In the genomic region with DNA sequence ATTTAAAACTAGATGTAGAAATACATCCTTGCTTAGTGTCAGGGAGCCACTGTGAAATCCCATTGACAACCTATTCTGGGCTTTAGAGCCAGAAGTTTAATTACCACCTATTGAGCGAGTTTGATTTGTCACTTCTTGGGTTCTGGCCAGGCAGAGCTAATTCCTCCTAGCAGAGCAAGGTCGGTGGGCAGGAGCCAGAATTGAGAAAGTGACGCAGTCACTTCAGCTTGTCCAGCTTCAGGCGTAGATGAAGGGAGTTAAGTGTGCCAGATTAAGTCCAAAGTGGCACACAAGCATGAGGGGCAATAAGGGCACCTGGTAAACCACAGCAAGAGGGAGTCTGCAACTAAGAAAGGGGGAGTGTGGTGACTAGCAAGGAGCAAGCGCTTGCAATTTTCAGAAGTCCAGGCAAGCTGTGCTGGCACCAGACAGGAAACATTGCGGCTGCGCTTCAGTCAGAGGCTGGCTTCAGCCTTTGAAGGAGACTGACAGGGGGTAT, we compare ENCODE assay signal across 10 cellular contexts.
A peak's percentile ranks its signal among the peaks of the same experiment; 100 is the strongest.
DNase-seq lines count a peak whose midpoint lies in the region; ATAC-seq, FAIRE-seq and TF ChIP-seq lines count a peak whose summit lies in the region.
"Had no signal": no experiment of that assay in that cellular context is flagged by ENCODE, and none has a peak within 500 bp of the region (broad histone marks: within the 10 kb centered on the region; RNA-seq: fewer than 3 reads in every experiment).

No MANE protein-coding gene starts in this region.

- H3K9ac ChIP-seq in duodenal mucosa (ENCODE audit: low read depth in 1 of 2, low read length in 2 of 2) (no peak overlapping the region), neural progenitor cell (no peak overlapping the region)

- H3K4me3 Mint-ChIP-seq in neural progenitor cell: no peak overlapping the region
- H3K4me3 Mint-ChIP-seq in stimulated activated effector memory CD8-positive, alpha-beta T cell treated with anti-CD3 and anti-CD28 coated beads, Interleukin-12 subunit alpha, Interleukin-12 subunit beta, amount 100 ng/mL, for 72 hours: no peak overlapping the region
- H3K4me3 Mint-ChIP-seq: neural crest cell had no signal

- DNase-seq in DMS79 treated with DMSO at 0.1 percent for 48 hours (lab: John Stamatoyannopoulos, UW): peak; percentile 99
- peak; percentile 58 for DNase-seq in NCI-H2081 treated with DMSO at 0.1 percent for 48 hours (lab: John Stamatoyannopoulos, UW)
- DNase-seq in neural progenitor cell (ENCODE audit: low spot score): peak; percentile 52
- DNase-seq in stimulated activated effector memory CD8-positive, alpha-beta T cell treated with anti-CD3 and anti-CD28 coated beads, Interleukin-12 subunit alpha, Interleukin-12 subunit beta, amount 100 ng/mL, for 72 hours (ENCODE audit: low spot score in 2 of 2): no peak
- DNase-seq in GM19239 (ENCODE audit: insufficient read length, low spot score): no peak

- H3K36me3 Mint-ChIP-seq in neural progenitor cell: peaks cover 5% of the 10 kb centered on the region
- H3K36me3 Mint-ChIP-seq in stimulated activated effector memory CD8-positive, alpha-beta T cell treated with anti-CD3 and anti-CD28 coated beads, Interleukin-12 subunit alpha, Interleukin-12 subunit beta, amount 100 ng/mL, for 72 hours: no peaks in the 10 kb centered on the region

- TF ChIP-seq CTCF in neural progenitor cell (IDR thresholded peaks at IDR 0.05): no peak

- H3K79me2 ChIP-seq in neural progenitor cell (ENCODE audit: low read depth): no peaks in the 10 kb centered on the region

- H3K9me3 Mint-ChIP-seq in neural progenitor cell: no peaks in the 10 kb centered on the region
- H3K9me3 Mint-ChIP-seq in stimulated activated effector memory CD8-positive, alpha-beta T cell treated with anti-CD3 and anti-CD28 coated beads, Interleukin-12 subunit alpha, Interleukin-12 subunit beta, amount 100 ng/mL, for 72 hours: no peaks in the 10 kb centered on the region
- H3K9me3 Mint-ChIP-seq: neural crest cell had no signal

- H3K4me1 Mint-ChIP-seq in neural progenitor cell: peaks cover 36% of the 10 kb centered on the region
- peaks cover under 1% of the 10 kb centered on the region for H3K4me1 Mint-ChIP-seq in stimulated activated effector memory CD8-positive, alpha-beta T cell treated with anti-CD3 and anti-CD28 coated beads, Interleukin-12 subunit alpha, Interleukin-12 subunit beta, amount 100 ng/mL, for 72 hours

- H3K4me3 ChIP-seq in duodenal mucosa (ENCODE audit: low read depth in 1 of 2, low read length in 2 of 2): no peak overlapping the region
- no peak overlapping the region for H3K4me3 ChIP-seq in neural progenitor cell
- H3K4me3 ChIP-seq: GM12878 had no signal

- H3K27ac ChIP-seq in duodenal mucosa (ENCODE audit: low read depth, low read length): peak overlapping the region; percentile 21
- no peak overlapping the region for H3K27ac ChIP-seq in neural progenitor cell

- no peak for ATAC-seq in HG02623 (IDR thresholded peaks at IDR 0.05; ENCODE audit: unreplicated experiment)
- ATAC-seq in stimulated activated effector memory CD8-positive, alpha-beta T cell treated with anti-CD3 and anti-CD28 coated beads, Interleukin-12 subunit alpha, Interleukin-12 subunit beta, amount 100 ng/mL, for 72 hours: no peak
- ATAC-seq in HG02571 (IDR thresholded peaks at IDR 0.05; ENCODE audit: unreplicated experiment): no peak
- ATAC-seq: GM12878 had no signal

- no peak overlapping the region for H3K27ac Mint-ChIP-seq in neural progenitor cell
- no peak overlapping the region for H3K27ac Mint-ChIP-seq in stimulated activated effector memory CD8-positive, alpha-beta T cell treated with anti-CD3 and anti-CD28 coated beads, Interleukin-12 subunit alpha, Interleukin-12 subunit beta, amount 100 ng/mL, for 72 hours

- no peak for FAIRE-seq in GM19239 (lab: Jason Lieb, UNC)
- FAIRE-seq: GM12878 had no signal

- H3K36me3 ChIP-seq in duodenal mucosa (ENCODE audit: control insufficient read depth in 1 of 2, insufficient read depth in 2 of 2, low read length in 2 of 2) (no peaks in the 10 kb centered on the region), neural progenitor cell (no peaks in the 10 kb centered on the region)

- peaks cover 3% of the 10 kb centered on the region for H3K27me3 Mint-ChIP-seq in neural progenitor cell (ENCODE audit: insufficient read depth, low read depth)

- peaks cover 17% of the 10 kb centered on the region for H3F3A ChIP-seq in neural progenitor cell (ENCODE audit: low read depth)

- peaks cover 22% of the 10 kb centered on the region for H4K20me1 ChIP-seq in neural progenitor cell (ENCODE audit: low read depth)

- H3K4me1 ChIP-seq in duodenal mucosa (ENCODE audit: control insufficient read depth in 1 of 2, insufficient read depth in 2 of 2, low read length in 2 of 2) (peaks cover 0 to 14% of the 10 kb centered on the region in 2 donors), neural progenitor cell (peaks cover 20% of the 10 kb centered on the region)

- H3K4me2 ChIP-seq in neural progenitor cell: peak overlapping the region; percentile 6

- H3K27me3 ChIP-seq in duodenal mucosa (ENCODE audit: control insufficient read depth in 1 of 2, insufficient read depth in 2 of 2, low read length in 2 of 2): no peaks in the 10 kb centered on the region
- H3K27me3 ChIP-seq in neural progenitor cell: peaks cover 21% of the 10 kb centered on the region

- peaks cover 9% of the 10 kb centered on the region in 2 donors for H3K9me3 ChIP-seq in duodenal mucosa (ENCODE audit: control insufficient read depth in 1 of 2, low read length in 2 of 2)
- no peaks in the 10 kb centered on the region for H3K9me3 ChIP-seq in neural progenitor cell (ENCODE audit: low read depth)

- no peak overlapping the region for H2AFZ ChIP-seq in neural progenitor cell (replicated peaks)

Comparison
In these comparisons a context has a peak if more than half of its experiments do, and no peak if none do; other contexts are left out.
1. DNase-seq: peak in DMS79 treated with DMSO at 0.1 percent for 48 hours (single experiment), NCI-H2081 treated with DMSO at 0.1 percent for 48 hours (single experiment) and neural progenitor cell (single experiment); none in stimulated activated effector memory CD8-positive, alpha-beta T cell treated with anti-CD3 and anti-CD28 coated beads, Interleukin-12 subunit alpha, Interleukin-12 subunit beta, amount 100 ng/mL, for 72 hours (0 of 2) and GM19239 (single experiment).